In genomic region chr6:25971187-25971811, GRCh38 we compare ENCODE assay signal across 1 cellular context.
A peak's percentile ranks its signal among the peaks of the same experiment; 100 is the strongest.
TF ChIP-seq lines count a peak whose summit lies in the region.

No MANE protein-coding gene starts in this region.

TF ChIP-seq in K562, 482 proteins besides CTCF, POLR2A, EP300 and RAD21 (continued from another document and continues in another):
- TF ChIP-seq HCFC1 (IDR thresholded peaks at IDR 0.05; ENCODE audit: low read depth, low read length) = no peak
- TF ChIP-seq HNRNPK (IDR thresholded peaks at IDR 0.05; ENCODE audit: low read depth, low read length, poor library complexity, severe bottlenecking) = no peak
- TF ChIP-seq CHD1 (IDR thresholded peaks at IDR 0.05; ENCODE audit: low read length) = no peak
- TF ChIP-seq, protein P1, sequence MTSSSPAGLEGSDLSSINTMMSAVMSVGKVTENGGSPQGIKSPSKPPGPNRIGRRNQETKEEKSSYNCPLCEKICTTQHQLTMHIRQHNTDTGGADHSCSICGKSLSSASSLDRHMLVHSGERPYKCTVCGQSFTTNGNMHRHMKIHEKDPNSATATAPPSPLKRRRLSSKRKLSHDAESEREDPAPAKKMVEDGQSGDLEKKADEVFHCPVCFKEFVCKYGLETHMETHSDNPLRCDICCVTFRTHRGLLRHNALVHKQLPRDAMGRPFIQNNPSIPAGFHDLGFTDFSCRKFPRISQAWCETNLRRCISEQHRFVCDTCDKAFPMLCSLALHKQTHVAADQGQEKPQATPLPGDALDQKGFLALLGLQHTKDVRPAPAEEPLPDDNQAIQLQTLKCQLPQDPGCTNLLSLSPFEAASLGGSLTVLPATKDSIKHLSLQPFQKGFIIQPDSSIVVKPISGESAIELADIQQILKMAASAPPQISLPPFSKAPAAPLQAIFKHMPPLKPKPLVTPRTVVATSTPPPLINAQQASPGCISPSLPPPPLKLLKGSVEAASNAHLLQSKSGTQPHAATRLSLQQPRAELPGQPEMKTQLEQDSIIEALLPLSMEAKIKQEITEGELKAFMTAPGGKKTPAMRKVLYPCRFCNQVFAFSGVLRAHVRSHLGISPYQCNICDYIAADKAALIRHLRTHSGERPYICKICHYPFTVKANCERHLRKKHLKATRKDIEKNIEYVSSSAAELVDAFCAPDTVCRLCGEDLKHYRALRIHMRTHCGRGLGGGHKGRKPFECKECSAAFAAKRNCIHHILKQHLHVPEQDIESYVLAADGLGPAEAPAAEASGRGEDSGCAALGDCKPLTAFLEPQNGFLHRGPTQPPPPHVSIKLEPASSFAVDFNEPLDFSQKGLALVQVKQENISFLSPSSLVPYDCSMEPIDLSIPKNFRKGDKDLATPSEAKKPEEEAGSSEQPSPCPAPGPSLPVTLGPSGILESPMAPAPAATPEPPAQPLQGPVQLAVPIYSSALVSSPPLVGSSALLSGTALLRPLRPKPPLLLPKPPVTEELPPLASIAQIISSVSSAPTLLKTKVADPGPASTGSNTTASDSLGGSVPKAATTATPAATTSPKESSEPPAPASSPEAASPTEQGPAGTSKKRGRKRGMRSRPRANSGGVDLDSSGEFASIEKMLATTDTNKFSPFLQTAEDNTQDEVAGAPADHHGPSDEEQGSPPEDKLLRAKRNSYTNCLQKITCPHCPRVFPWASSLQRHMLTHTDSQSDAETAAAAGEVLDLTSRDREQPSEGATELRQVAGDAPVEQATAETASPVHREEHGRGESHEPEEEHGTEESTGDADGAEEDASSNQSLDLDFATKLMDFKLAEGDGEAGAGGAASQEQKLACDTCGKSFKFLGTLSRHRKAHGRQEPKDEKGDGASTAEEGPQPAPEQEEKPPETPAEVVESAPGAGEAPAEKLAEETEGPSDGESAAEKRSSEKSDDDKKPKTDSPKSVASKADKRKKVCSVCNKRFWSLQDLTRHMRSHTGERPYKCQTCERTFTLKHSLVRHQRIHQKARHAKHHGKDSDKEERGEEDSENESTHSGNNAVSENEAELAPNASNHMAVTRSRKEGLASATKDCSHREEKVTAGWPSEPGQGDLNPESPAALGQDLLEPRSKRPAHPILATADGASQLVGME (CRISPR knock-in tag; IDR thresholded peaks at IDR 0.05) = no peak
- peak; percentile 8; the same call in 1 of the 2 replicates for TF ChIP-seq CREM (IDR thresholded peaks at IDR 0.05; ENCODE audit: low read depth)
- no peak for TF ChIP-seq HIVEP1 (CRISPR knock-in tag; IDR thresholded peaks at IDR 0.05)
- TF ChIP-seq BDP1 (IDR thresholded peaks at IDR 0.05; ENCODE audit: insufficient read depth, insufficient read length) = no peak
- TF ChIP-seq BACH1 (tag; IDR thresholded peaks at IDR 0.05) = peak; percentile 91
- no peak for TF ChIP-seq SRSF1 (IDR thresholded peaks at IDR 0.05; ENCODE audit: low read depth, low read length)
- no peak for TF ChIP-seq ILK (tag; IDR thresholded peaks at IDR 0.05; ENCODE audit: borderline replicate concordance, low read depth)
- TF ChIP-seq HINFP (tag; conservative IDR thresholded peaks at IDR 0.05; ENCODE audit: low read depth) = no peak
- TF ChIP-seq ZNF3 (CRISPR knock-in tag; IDR thresholded peaks at IDR 0.05) = no peak
- TF ChIP-seq NR2F6 (CRISPR knock-in tag; IDR thresholded peaks at IDR 0.05) = no peak
- TF ChIP-seq, protein P2, sequence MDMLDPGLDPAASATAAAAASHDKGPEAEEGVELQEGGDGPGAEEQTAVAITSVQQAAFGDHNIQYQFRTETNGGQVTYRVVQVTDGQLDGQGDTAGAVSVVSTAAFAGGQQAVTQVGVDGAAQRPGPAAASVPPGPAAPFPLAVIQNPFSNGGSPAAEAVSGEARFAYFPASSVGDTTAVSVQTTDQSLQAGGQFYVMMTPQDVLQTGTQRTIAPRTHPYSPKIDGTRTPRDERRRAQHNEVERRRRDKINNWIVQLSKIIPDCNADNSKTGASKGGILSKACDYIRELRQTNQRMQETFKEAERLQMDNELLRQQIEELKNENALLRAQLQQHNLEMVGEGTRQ (CRISPR knock-in tag; IDR thresholded peaks at IDR 0.05) = no peak
- TF ChIP-seq ARHGAP35 (IDR thresholded peaks at IDR 0.05; ENCODE audit: partially characterized antibody) = no peak
- no peak for TF ChIP-seq COPS2 (conservative IDR thresholded peaks at IDR 0.05)
- TF ChIP-seq ZNF263 (CRISPR knock-in tag; IDR thresholded peaks at IDR 0.05; ENCODE audit: borderline replicate concordance) = no peak
- TF ChIP-seq, protein P3, sequence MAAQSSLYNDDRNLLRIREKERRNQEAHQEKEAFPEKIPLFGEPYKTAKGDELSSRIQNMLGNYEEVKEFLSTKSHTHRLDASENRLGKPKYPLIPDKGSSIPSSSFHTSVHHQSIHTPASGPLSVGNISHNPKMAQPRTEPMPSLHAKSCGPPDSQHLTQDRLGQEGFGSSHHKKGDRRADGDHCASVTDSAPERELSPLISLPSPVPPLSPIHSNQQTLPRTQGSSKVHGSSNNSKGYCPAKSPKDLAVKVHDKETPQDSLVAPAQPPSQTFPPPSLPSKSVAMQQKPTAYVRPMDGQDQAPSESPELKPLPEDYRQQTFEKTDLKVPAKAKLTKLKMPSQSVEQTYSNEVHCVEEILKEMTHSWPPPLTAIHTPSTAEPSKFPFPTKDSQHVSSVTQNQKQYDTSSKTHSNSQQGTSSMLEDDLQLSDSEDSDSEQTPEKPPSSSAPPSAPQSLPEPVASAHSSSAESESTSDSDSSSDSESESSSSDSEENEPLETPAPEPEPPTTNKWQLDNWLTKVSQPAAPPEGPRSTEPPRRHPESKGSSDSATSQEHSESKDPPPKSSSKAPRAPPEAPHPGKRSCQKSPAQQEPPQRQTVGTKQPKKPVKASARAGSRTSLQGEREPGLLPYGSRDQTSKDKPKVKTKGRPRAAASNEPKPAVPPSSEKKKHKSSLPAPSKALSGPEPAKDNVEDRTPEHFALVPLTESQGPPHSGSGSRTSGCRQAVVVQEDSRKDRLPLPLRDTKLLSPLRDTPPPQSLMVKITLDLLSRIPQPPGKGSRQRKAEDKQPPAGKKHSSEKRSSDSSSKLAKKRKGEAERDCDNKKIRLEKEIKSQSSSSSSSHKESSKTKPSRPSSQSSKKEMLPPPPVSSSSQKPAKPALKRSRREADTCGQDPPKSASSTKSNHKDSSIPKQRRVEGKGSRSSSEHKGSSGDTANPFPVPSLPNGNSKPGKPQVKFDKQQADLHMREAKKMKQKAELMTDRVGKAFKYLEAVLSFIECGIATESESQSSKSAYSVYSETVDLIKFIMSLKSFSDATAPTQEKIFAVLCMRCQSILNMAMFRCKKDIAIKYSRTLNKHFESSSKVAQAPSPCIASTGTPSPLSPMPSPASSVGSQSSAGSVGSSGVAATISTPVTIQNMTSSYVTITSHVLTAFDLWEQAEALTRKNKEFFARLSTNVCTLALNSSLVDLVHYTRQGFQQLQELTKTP (IDR thresholded peaks at IDR 0.05; ENCODE audit: low read depth in 1 of 2, partially characterized antibody in 2 of 2) = no peak
- TF ChIP-seq, protein P4, sequence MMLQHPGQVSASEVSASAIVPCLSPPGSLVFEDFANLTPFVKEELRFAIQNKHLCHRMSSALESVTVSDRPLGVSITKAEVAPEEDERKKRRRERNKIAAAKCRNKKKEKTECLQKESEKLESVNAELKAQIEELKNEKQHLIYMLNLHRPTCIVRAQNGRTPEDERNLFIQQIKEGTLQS (IDR thresholded peaks at IDR 0.05) = peak; percentile 93
- TF ChIP-seq, protein P4 (CRISPR knock-in tag; conservative IDR thresholded peaks at IDR 0.05) = peak; percentile 62; the same call in 1 of the 2 replicates
- TF ChIP-seq EP400 (IDR thresholded peaks at IDR 0.05) = peak; percentile 51; the same call in 1 of the 2 replicates
- TF ChIP-seq BCL6 (CRISPR knock-in tag; IDR thresholded peaks at IDR 0.05) = no peak
- TF ChIP-seq, protein P5, sequence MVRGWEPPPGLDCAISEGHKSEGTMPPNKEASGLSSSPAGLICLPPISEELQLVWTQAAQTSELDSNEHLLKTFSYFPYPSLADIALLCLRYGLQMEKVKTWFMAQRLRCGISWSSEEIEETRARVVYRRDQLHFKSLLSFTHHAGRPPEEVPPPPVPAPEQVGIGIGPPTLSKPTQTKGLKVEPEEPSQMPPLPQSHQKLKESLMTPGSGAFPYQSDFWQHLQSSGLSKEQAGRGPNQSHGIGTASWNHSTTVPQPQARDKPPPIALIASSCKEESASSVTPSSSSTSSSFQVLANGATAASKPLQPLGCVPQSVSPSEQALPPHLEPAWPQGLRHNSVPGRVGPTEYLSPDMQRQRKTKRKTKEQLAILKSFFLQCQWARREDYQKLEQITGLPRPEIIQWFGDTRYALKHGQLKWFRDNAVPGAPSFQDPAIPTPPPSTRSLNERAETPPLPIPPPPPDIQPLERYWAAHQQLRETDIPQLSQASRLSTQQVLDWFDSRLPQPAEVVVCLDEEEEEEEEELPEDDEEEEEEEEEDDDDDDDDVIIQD (CRISPR knock-in tag; IDR thresholded peaks at IDR 0.05) = no peak
- no peak for TF ChIP-seq CBX3 (IDR thresholded peaks at IDR 0.05; ENCODE audit: borderline replicate concordance in 1 of 2, low read length in 2 of 2)
- no peak for TF ChIP-seq ZNF644 (tag; IDR thresholded peaks at IDR 0.05; ENCODE audit: low read depth)
- TF ChIP-seq POLR3A (IDR thresholded peaks at IDR 0.05; ENCODE audit: borderline replicate concordance, extremely low read depth, insufficient read depth, insufficient read length) = no peak
- no peak for TF ChIP-seq ZBTB8A (IDR thresholded peaks at IDR 0.05; ENCODE audit: partially characterized antibody)
- TF ChIP-seq ZNF830 (CRISPR knock-in tag; IDR thresholded peaks at IDR 0.05) = no peak
- no peak for TF ChIP-seq ZNF124 (CRISPR knock-in tag; IDR thresholded peaks at IDR 0.05)
- no peak for TF ChIP-seq RBBP5 (IDR thresholded peaks at IDR 0.05; ENCODE audit: borderline replicate concordance, insufficient read depth, low read length, poor library complexity, severe bottlenecking)
- TF ChIP-seq, protein P6, sequence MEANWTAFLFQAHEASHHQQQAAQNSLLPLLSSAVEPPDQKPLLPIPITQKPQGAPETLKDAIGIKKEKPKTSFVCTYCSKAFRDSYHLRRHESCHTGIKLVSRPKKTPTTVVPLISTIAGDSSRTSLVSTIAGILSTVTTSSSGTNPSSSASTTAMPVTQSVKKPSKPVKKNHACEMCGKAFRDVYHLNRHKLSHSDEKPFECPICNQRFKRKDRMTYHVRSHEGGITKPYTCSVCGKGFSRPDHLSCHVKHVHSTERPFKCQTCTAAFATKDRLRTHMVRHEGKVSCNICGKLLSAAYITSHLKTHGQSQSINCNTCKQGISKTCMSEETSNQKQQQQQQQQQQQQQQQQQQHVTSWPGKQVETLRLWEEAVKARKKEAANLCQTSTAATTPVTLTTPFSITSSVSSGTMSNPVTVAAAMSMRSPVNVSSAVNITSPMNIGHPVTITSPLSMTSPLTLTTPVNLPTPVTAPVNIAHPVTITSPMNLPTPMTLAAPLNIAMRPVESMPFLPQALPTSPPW (CRISPR knock-in tag; IDR thresholded peaks at IDR 0.05) = peak; percentile 61
- no peak for TF ChIP-seq ZNF436 (CRISPR knock-in tag; IDR thresholded peaks at IDR 0.05)
- TF ChIP-seq, protein P7, sequence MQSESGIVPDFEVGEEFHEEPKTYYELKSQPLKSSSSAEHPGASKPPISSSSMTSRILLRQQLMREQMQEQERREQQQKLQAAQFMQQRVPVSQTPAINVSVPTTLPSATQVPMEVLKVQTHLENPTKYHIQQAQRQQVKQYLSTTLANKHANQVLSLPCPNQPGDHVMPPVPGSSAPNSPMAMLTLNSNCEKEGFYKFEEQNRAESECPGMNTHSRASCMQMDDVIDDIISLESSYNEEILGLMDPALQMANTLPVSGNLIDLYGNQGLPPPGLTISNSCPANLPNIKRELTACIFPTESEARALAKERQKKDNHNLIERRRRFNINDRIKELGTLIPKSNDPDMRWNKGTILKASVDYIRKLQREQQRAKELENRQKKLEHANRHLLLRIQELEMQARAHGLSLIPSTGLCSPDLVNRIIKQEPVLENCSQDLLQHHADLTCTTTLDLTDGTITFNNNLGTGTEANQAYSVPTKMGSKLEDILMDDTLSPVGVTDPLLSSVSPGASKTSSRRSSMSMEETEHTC (IDR thresholded peaks at IDR 0.05) = no peak
- no peak for TF ChIP-seq ADNP (tag; IDR thresholded peaks at IDR 0.05)
- TF ChIP-seq, protein P8, sequence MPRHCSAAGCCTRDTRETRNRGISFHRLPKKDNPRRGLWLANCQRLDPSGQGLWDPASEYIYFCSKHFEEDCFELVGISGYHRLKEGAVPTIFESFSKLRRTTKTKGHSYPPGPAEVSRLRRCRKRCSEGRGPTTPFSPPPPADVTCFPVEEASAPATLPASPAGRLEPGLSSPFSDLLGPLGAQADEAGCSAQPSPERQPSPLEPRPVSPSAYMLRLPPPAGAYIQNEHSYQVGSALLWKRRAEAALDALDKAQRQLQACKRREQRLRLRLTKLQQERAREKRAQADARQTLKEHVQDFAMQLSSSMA (CRISPR knock-in tag; IDR thresholded peaks at IDR 0.05) = no peak
- peak; percentile 43; the same call in 1 of the 2 replicates for TF ChIP-seq SP1 (CRISPR knock-in tag; IDR thresholded peaks at IDR 0.05)
- TF ChIP-seq HBP1 (CRISPR knock-in tag; IDR thresholded peaks at IDR 0.05) = no peak
- TF ChIP-seq RBM25 (IDR thresholded peaks at IDR 0.05; ENCODE audit: low read depth, low read length, severe bottlenecking) = no peak
